ENCODE assay signal across 1 cellular context in the genomic region with DNA sequence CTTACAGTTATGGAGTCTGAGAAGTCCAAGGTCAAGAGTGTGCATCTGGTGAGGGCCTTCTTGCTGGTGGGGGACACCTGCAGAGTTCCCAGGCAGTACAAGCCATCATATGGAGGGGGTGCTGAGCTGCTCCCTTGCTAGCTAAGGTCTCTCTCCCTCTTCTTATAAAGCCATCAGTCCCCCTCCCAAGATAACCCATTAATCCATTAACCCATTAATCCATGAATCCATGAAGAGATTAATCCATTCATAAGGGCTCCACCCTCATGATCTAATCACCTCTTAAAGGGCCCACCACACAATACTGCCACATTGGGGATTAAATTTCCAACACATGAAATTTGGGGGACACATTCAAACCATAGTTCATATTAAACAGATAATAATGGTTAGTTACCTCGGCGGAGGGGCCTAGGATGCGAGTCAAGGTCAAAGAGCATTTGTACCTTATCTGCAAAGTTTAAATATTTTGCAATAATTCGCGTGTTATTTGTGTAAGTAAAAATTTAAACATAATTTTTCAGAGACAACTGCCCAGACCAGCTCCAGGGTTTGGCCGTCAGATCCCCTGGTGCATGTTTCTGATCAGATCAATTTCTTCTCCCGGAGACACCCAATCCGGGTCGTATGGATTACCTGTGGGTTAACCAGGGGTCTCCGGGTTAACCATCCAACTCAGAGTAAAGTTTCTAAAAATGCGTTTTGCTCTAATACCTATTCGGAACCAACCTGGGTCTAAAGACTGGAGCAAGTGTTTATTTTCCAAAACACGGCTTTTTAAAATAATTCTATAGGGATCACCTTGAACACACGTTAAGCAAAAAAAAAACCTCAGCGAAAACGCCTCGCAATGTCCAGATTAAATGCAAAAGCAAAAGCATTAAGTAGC.
A peak's percentile ranks its signal among the peaks of the same experiment; 100 is the strongest.
TF ChIP-seq lines count a peak whose summit lies in the region.

No MANE protein-coding gene starts in this region.

TF ChIP-seq in GM12878, 131 proteins besides CTCF, POLR2A, EP300 and RAD21 (continued from another document):
- TF ChIP-seq ATF2 (IDR thresholded peaks at IDR 0.05; ENCODE audit: low read length) (0 out of 2 replicates have a peak, but pooled peaks have one; percentile 26), SUPT20H (IDR thresholded peaks at IDR 0.05; ENCODE audit: borderline replicate concordance, control insufficient read depth, low read depth, low read length) (no peak), GABPA (IDR thresholded peaks at IDR 0.05; ENCODE audit: low read depth) (no peak), RCOR1 (conservative IDR thresholded peaks at IDR 0.05; ENCODE audit: low read depth, low read length) (no peak), ZNF384 (IDR thresholded peaks at IDR 0.05; ENCODE audit: borderline replicate concordance, low read depth, low read length) (peak; percentile 71), SREBF2 (IDR thresholded peaks at IDR 0.05; ENCODE audit: low read length) (no peak; the same call in 1 of the 2 replicates), EED (IDR thresholded peaks at IDR 0.05; ENCODE audit: low read depth) (no peak), ZBED1 (IDR thresholded peaks at IDR 0.05; ENCODE audit: borderline replicate concordance) (0 out of 2 replicates have a peak, but pooled peaks have one; percentile 51), RELB (IDR thresholded peaks at IDR 0.05; ENCODE audit: low read depth) (no peak), TAF1 (IDR thresholded peaks at IDR 0.05; ENCODE audit: borderline replicate concordance, low read depth, low read length) (no peak), CBFB (IDR thresholded peaks at IDR 0.05; ENCODE audit: low read depth) (peak; percentile 81; the same call in 1 of the 2 replicates), PAX5 (IDR thresholded peaks at IDR 0.05; ENCODE audit: borderline replicate concordance, low read depth, low read length) (no peak), ZSCAN29 (IDR thresholded peaks at IDR 0.05) (no peak), CUX1 (IDR thresholded peaks at IDR 0.05; ENCODE audit: insufficient replicate concordance, low read depth, low read length) (peak; percentile 68), TBL1XR1 (IDR thresholded peaks at IDR 0.05; ENCODE audit: low read depth, low read length) (no peak), MTA3 (IDR thresholded peaks at IDR 0.05; ENCODE audit: borderline replicate concordance, low read length) (no peak), WRNIP1 (IDR thresholded peaks at IDR 0.05; ENCODE audit: borderline replicate concordance, low read depth, low read length) (no peak)
- TF ChIP-seq, protein P1, sequence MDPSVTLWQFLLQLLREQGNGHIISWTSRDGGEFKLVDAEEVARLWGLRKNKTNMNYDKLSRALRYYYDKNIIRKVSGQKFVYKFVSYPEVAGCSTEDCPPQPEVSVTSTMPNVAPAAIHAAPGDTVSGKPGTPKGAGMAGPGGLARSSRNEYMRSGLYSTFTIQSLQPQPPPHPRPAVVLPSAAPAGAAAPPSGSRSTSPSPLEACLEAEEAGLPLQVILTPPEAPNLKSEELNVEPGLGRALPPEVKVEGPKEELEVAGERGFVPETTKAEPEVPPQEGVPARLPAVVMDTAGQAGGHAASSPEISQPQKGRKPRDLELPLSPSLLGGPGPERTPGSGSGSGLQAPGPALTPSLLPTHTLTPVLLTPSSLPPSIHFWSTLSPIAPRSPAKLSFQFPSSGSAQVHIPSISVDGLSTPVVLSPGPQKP (IDR thresholded peaks at IDR 0.05; ENCODE audit: low read depth, low read length), result no peak
- TF ChIP-seq, protein P2, sequence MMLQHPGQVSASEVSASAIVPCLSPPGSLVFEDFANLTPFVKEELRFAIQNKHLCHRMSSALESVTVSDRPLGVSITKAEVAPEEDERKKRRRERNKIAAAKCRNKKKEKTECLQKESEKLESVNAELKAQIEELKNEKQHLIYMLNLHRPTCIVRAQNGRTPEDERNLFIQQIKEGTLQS (IDR thresholded peaks at IDR 0.05; ENCODE audit: borderline replicate concordance, extremely low read depth, low read depth, low read length), result no peak
- TF ChIP-seq, protein P3, sequence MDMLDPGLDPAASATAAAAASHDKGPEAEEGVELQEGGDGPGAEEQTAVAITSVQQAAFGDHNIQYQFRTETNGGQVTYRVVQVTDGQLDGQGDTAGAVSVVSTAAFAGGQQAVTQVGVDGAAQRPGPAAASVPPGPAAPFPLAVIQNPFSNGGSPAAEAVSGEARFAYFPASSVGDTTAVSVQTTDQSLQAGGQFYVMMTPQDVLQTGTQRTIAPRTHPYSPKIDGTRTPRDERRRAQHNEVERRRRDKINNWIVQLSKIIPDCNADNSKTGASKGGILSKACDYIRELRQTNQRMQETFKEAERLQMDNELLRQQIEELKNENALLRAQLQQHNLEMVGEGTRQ (IDR thresholded peaks at IDR 0.05; ENCODE audit: borderline replicate concordance, low read depth, low read length), result no peak
- TF ChIP-seq, protein P4, sequence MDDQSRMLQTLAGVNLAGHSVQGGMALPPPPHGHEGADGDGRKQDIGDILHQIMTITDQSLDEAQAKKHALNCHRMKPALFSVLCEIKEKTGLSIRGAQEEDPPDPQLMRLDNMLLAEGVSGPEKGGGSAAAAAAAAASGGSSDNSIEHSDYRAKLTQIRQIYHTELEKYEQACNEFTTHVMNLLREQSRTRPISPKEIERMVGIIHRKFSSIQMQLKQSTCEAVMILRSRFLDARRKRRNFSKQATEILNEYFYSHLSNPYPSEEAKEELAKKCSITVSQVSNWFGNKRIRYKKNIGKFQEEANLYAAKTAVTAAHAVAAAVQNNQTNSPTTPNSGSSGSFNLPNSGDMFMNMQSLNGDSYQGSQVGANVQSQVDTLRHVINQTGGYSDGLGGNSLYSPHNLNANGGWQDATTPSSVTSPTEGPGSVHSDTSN (IDR thresholded peaks at IDR 0.05; ENCODE audit: insufficient replicate concordance, low read depth, low read length), result no peak
